8 cellular contexts compared by ENCODE assay signal in genomic region chr16:22206847-22207714, GRCh38. TPM values are rescaled to one million over a fixed set of nuclear protein-coding genes. Genes with fewer than 3 reads are reported as not detected.
DNase-seq lines count a peak whose midpoint lies in the region; ATAC-seq lines count a peak whose summit lies in the region.

No MANE protein-coding gene starts in this region.

- H3K9ac ChIP-seq in NT2/D1 (ENCODE audit: insufficient read length, low read depth) = peak overlapping the region; percentile 97

- H3K27me3 ChIP-seq in NT2/D1 (ENCODE audit: insufficient read depth, insufficient read length) = no peaks in the 10 kb centered on the region
- no peaks in the 10 kb centered on the region for H3K27me3 ChIP-seq in esophagus (ENCODE audit: control insufficient read depth in 1 of 2, insufficient read depth in 2 of 2, low read length in 2 of 2)
- no peaks in the 10 kb centered on the region for H3K27me3 ChIP-seq in muscle layer of duodenum (ENCODE audit: low read depth, low read length)

- H3K4me1 ChIP-seq in NT2/D1 (ENCODE audit: insufficient read depth, insufficient read length) = peaks cover 7% of the 10 kb centered on the region
- peaks cover 5 to 11% of the 10 kb centered on the region in 2 donors for H3K4me1 ChIP-seq in esophagus (ENCODE audit: control insufficient read depth in 2 of 2, insufficient read depth in 2 of 2, low read length in 1 of 2)
- peaks cover 0 to 6% of the 10 kb centered on the region in 2 donors for H3K4me1 ChIP-seq in muscle layer of duodenum (ENCODE audit: control insufficient read depth in 1 of 2, insufficient read depth in 2 of 2, low read length in 2 of 2)

- 3 to 6% methylated on average over 35 of the region's 35 CpGs for WGBS in esophagus, 2 donors

- H3K4me3 ChIP-seq in NT2/D1 (ENCODE audit: insufficient read length, low read depth) (peak overlapping the region; percentile 78), esophagus (ENCODE audit: low read depth in 1 of 2, low read length in 2 of 2) (peak overlapping the region; percentile 80 to 86), muscle layer of duodenum (ENCODE audit: low read depth in 1 of 2, low read length in 2 of 2) (peak overlapping the region; percentile 83 to 87)

- H3K36me3 ChIP-seq in NT2/D1 (ENCODE audit: insufficient read depth, insufficient read length, low read length) (peaks cover 19% of the 10 kb centered on the region), esophagus (ENCODE audit: control insufficient read depth in 2 of 2, insufficient read depth in 2 of 2, low read length in 1 of 2) (no peaks in the 10 kb centered on the region), muscle layer of duodenum (ENCODE audit: control insufficient read depth in 1 of 2, insufficient read depth in 2 of 2, low read length in 2 of 2) (no peaks in the 10 kb centered on the region)

- peak; percentile 35 for ATAC-seq in HG03159 (IDR thresholded peaks at IDR 0.05; ENCODE audit: unreplicated experiment)

- DNase-seq in NCI-H748 (lab: John Stamatoyannopoulos, UW; ENCODE audit: unreplicated experiment) (peak; percentile 31), NCI-H748 treated with DMSO at 0.1 percent for 48 hours (lab: John Stamatoyannopoulos, UW) (no peak), NT2/D1 (ENCODE audit: low read depth, low spot score) (no peak)
- DNase-seq in activated T-cell treated with anti-CD3 and anti-CD28 coated beads, Interleukin-2, amount 50 U/mL, for 1 hour = peak; percentile 67
- peak; percentile 23 to 52 (median 36) for DNase-seq in stimulated activated naive CD4-positive, alpha-beta T cell (lab: John Stamatoyannopoulos, UW)

- H3K9me3 ChIP-seq in NT2/D1 (ENCODE audit: insufficient read depth, low read length) = peaks cover 9% of the 10 kb centered on the region; the same call in 1 of the 2 replicates
- no peaks in the 10 kb centered on the region for H3K9me3 ChIP-seq in esophagus (ENCODE audit: control insufficient read depth in 2 of 2, insufficient read depth in 1 of 2, low read depth in 1 of 2, low read length in 1 of 2)
- no peaks in the 10 kb centered on the region for H3K9me3 ChIP-seq in muscle layer of duodenum (ENCODE audit: control insufficient read depth in 1 of 2, low read length in 2 of 2)

- H3K27ac ChIP-seq in esophagus (ENCODE audit: low read depth in 2 of 2, low read length in 1 of 2) (peak overlapping the region; percentile 78 to 87), muscle layer of duodenum (ENCODE audit: low read length) (peak overlapping the region; percentile 79)

RNA-seq across cellular contexts. Expression of gene EEF2K, which starts 1.0 kb away (rescaled TPM):
- polyA plus RNA-seq in esophagus = 1 to 10 TPM; 4.6 to 6.9 TPM

RNA-seq across cellular contexts. Expression of gene SDR42E2, which starts 44.8 kb away (rescaled TPM):
- under 1 TPM in 1 of 2 donors, not detected in 1; 0.04 TPM for polyA plus RNA-seq in esophagus

Comparison
In these comparisons a context has a peak if more than half of its experiments do, and no peak if none do; other contexts are left out.
1. DNase-seq: peak in NCI-H748 (single experiment), activated T-cell treated with anti-CD3 and anti-CD28 coated beads, Interleukin-2, amount 50 U/mL, for 1 hour (single experiment) and stimulated activated naive CD4-positive, alpha-beta T cell (6 of 6); none in NCI-H748 treated with DMSO at 0.1 percent for 48 hours (single experiment) and NT2/D1 (single experiment).
2. Peak in every context shown above with its lines, with median percentiles within 50 percentile points of each other: H3K4me3 ChIP-seq.